7 cellular contexts compared by ENCODE assay signal in the genomic region with DNA sequence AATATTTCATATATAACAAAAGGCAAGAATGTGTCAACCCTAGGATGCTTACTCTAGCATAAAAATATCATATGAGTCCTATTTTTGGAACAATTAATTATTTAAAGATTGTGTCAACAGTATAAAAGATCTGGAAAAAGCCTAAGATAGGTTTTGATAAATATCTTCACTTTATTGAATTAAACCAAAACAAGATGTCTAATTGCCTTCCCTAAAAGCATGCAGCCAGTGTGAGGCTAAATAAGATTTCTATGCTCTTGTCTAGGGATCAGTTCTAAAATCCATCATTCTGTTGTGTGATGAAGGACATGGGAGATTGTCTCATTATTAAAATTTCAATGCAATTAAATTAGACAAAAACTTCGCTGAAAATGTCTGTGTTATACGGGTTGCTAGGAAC.
"Had no signal": no experiment of that assay in that cellular context is flagged by ENCODE, and none has a peak within 500 bp of the region (broad histone marks: within the 10 kb centered on the region; RNA-seq: fewer than 3 reads in every experiment).

No MANE protein-coding gene starts in this region.

- ATAC-seq: HCT116, HepG2 had no signal

- DNase-seq: GM23248, GOT3, H7, HFFc6, KBM-7 had no signal
